Comparison of ENCODE assay signal across 8 cellular contexts in the genomic region with DNA sequence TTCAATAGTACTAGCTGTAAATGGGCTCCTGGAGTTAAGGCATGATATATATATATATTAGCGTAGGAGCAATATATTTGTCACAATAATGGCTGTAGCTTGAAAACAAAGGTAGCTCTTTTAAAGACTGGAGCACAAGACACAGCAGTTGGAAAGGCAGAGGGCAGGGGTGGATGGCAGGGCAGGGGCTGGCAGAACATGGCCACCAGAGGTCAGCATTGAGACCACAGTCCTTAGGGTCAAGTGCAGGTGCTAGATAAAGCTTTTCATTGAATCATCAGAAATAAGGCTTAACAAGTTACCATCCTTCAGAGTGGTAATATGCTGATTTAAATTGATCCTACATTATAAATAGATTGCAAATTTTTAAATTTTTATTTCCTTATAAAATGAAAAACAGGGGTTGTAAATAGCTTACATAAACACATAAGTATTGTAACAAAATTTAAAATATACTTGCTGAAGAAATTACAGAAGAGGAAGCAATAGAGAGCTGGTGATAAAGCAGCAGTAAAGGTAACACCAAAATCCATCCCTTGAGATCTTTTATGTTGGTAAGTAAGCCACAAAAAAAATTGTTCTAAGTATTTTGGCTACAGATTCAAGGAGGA.
DNase-seq lines count a peak whose midpoint lies in the region; ATAC-seq, FAIRE-seq and TF ChIP-seq lines count a peak whose summit lies in the region.

No MANE protein-coding gene starts in this region.

- H3K4me3 ChIP-seq in bronchial epithelial cell (ENCODE audit: low read depth, low read length) = no peak overlapping the region

- FAIRE-seq in bronchial epithelial cell (lab: Jason Lieb, UNC) = no peak

- peak; percentile 67 for TF ChIP-seq CTCF in bronchial epithelial cell (IDR thresholded peaks at IDR 0.05; ENCODE audit: insufficient read depth, low read length, severe bottlenecking)

- H3K27me3 ChIP-seq in bronchial epithelial cell (ENCODE audit: control insufficient read depth, insufficient read depth, low read length) = no peaks in the 10 kb centered on the region

- DNase-seq in NCI-H82 (lab: John Stamatoyannopoulos, UW) (peak; percentile 56), NCI-H82 treated with DMSO at 0.1 percent for 48 hours (lab: John Stamatoyannopoulos, UW; ENCODE audit: unreplicated experiment) (no peak), NOMO-1 treated with dmso at 0.1 percent for 144 hours (lab: John Stamatoyannopoulos, UW; ENCODE audit: unreplicated experiment) (peak; percentile 18), bronchial epithelial cell (ENCODE audit: low read depth) (peak; percentile 21), medulla oblongata (ENCODE audit: extremely low spot score) (peak; percentile 55), COLO829 (ENCODE audit: low spot score) (no peak)

- ATAC-seq in HG02642 (IDR thresholded peaks at IDR 0.05; ENCODE audit: poor library complexity, unreplicated experiment) (peak; percentile 64), HG03280 (IDR thresholded peaks at IDR 0.05; ENCODE audit: unreplicated experiment) (no peak)

- no peaks in the 10 kb centered on the region for H3K36me3 ChIP-seq in bronchial epithelial cell (ENCODE audit: control insufficient read depth, insufficient read depth, low read length)

Comparison
In these comparisons a context has a peak if more than half of its experiments do, and no peak if none do; other contexts are left out.
1. DNase-seq: peak in NCI-H82 (single experiment), NOMO-1 treated with dmso at 0.1 percent for 144 hours (single experiment), bronchial epithelial cell (single experiment) and medulla oblongata (single experiment); none in NCI-H82 treated with DMSO at 0.1 percent for 48 hours (single experiment) and COLO829 (single experiment).